ENCODE assay signal across 13 cellular contexts in genomic region chr5:134549714-134550113, GRCh38. TPM values are rescaled to one million over a fixed set of nuclear protein-coding genes. Genes with fewer than 3 reads are reported as not detected.
A peak's percentile ranks its signal among the peaks of the same experiment; 100 is the strongest.
DNase-seq lines count a peak whose midpoint lies in the region; ATAC-seq and TF ChIP-seq lines count a peak whose summit lies in the region.
"Had no signal": no experiment of that assay in that cellular context is flagged by ENCODE, and none has a peak within 500 bp of the region (broad histone marks: within the 10 kb centered on the region; RNA-seq: fewer than 3 reads in every experiment).

No MANE protein-coding gene starts in this region.

- no peak for TF ChIP-seq CTCF in heart left ventricle (IDR thresholded peaks at IDR 0.05)

- peak; percentile 57 for ATAC-seq in activated T-helper 17 cell treated with anti-CD3 and anti-CD28 coated beads, Interleukin-2, amount 50 U/mL, for 72 hours (replicated peaks)
- ATAC-seq in HG03139 (IDR thresholded peaks at IDR 0.05; ENCODE audit: unreplicated experiment) = no peak
- no peak for ATAC-seq in heart left ventricle
- ATAC-seq: esophagus mucosa had no signal

- H3K4me2 ChIP-seq in BLaER1 (peak overlapping the region; percentile 91), GM23248 (ENCODE audit: unreplicated experiment) (peak overlapping the region; percentile 57)

- in situ Hi-C loops in GM23248 (cut with MboI) = no loop called here

- H3K79me2 ChIP-seq in GM23248 (ENCODE audit: insufficient read depth) = peaks cover 22% of the 10 kb centered on the region

- H3K27me3 ChIP-seq in BLaER1 = no peaks in the 10 kb centered on the region
- H3K27me3 ChIP-seq in GM23248 (replicated peaks; ENCODE audit: insufficient read depth) = no peaks in the 10 kb centered on the region
- no peaks in the 10 kb centered on the region for H3K27me3 ChIP-seq in SJCRH30
- H3K27me3 ChIP-seq in heart left ventricle = no peaks in the 10 kb centered on the region

- H3K9me3 Mint-ChIP-seq in activated T-helper 17 cell treated with anti-CD3 and anti-CD28 coated beads, Interleukin-2, amount 50 U/mL, for 72 hours = no peaks in the 10 kb centered on the region

- H4K20me1 ChIP-seq in BLaER1 (no peaks in the 10 kb centered on the region), GM23248 (ENCODE audit: insufficient read depth) (no peaks in the 10 kb centered on the region)

- WGBS in GM23248 (ENCODE audit: low coverage in 1 of 2, low lambda C conversion rate in 2 of 2, missing lambda C conversion rate in 2 of 2), 2 experiments = 61 to 65% methylated on average over 3 of the region's 3 CpGs
- WGBS in heart left ventricle, 4 donors = 61 to 80% (median 70%) methylated on average over 3 of the region's 3 CpGs

- H3K9me3 ChIP-seq in BLaER1 = no peaks in the 10 kb centered on the region
- no peaks in the 10 kb centered on the region for H3K9me3 ChIP-seq in GM23248 (ENCODE audit: low read depth)
- no peaks in the 10 kb centered on the region for H3K9me3 ChIP-seq in SJCRH30 (replicated peaks)
- H3K9me3 ChIP-seq in heart left ventricle = no peaks in the 10 kb centered on the region

- H3K4me3 Mint-ChIP-seq in activated T-helper 17 cell treated with anti-CD3 and anti-CD28 coated beads, Interleukin-2, amount 50 U/mL, for 72 hours = peak overlapping the region; percentile 54

- DNase-seq in GM23248 = peak; percentile 92
- peak; percentile 61 for DNase-seq in glomerular visceral epithelial cell (ENCODE audit: extremely low spot score)
- DNase-seq in SJCRH30 = no peak
- DNase-seq in NCI-H187 treated with DMSO at 0.1 percent for 48 hours (lab: John Stamatoyannopoulos, UW) = no peak
- no peak for DNase-seq in heart left ventricle
- DNase-seq: NCI-H69; stimulated activated CD4-positive, alpha-beta T cell treated with anti-CD3 and anti-CD28 coated beads, Interleukin-12 subunit alpha, Interleukin-12 subunit beta, amount 100 ng/mL, for 4 hours; stimulated activated CD8-positive, alpha-beta memory T cell treated with anti-CD3 and anti-CD28 coated beads, Interleukin-4, amount 100 ng/mL, for 48 hours; T-helper 2 cell had no signal

- H3K27ac ChIP-seq in BLaER1 = peak overlapping the region; percentile 97
- H3K27ac ChIP-seq in GM23248 = peak overlapping the region; percentile 75
- no peak overlapping the region for H3K27ac ChIP-seq in SJCRH30
- peak overlapping the region in 3 of 12 donors; percentile 2 to 94 (median 94) for H3K27ac ChIP-seq in heart left ventricle

- intact Hi-C loops in heart left ventricle (cut with DNase I) = loop anchor here in 1 of 10 donors (2.0 kb wide), 1 partner anchor 21 kb away; no protein-coding TSS in a partner anchor

- peak overlapping the region; percentile 89 for H3K27ac Mint-ChIP-seq in activated T-helper 17 cell treated with anti-CD3 and anti-CD28 coated beads, Interleukin-2, amount 50 U/mL, for 72 hours

- H2AFZ ChIP-seq in GM23248 = no peak overlapping the region

- H3K36me3 Mint-ChIP-seq in activated T-helper 17 cell treated with anti-CD3 and anti-CD28 coated beads, Interleukin-2, amount 50 U/mL, for 72 hours (ENCODE audit: low read depth) = peaks cover 90% of the 10 kb centered on the region

- H3K4me3 ChIP-seq in BLaER1 (no peak overlapping the region), GM23248 (no peak overlapping the region), SJCRH30 (no peak overlapping the region), heart left ventricle (no peak overlapping the region)

- TF ChIP-seq POLR2A in heart left ventricle (IDR thresholded peaks at IDR 0.05) = no peak

- H3F3A ChIP-seq in GM23248 (ENCODE audit: insufficient read depth) = peaks cover 43% of the 10 kb centered on the region

- H3K4me1 ChIP-seq in BLaER1 = peaks cover 100% of the 10 kb centered on the region
- H3K4me1 ChIP-seq in GM23248 (ENCODE audit: insufficient read depth) = peaks cover 79% of the 10 kb centered on the region
- no peaks in the 10 kb centered on the region for H3K4me1 ChIP-seq in SJCRH30
- peaks cover 19 to 95% (median 80%) of the 10 kb centered on the region in 12 donors for H3K4me1 ChIP-seq in heart left ventricle

- H3K4me1 Mint-ChIP-seq in activated T-helper 17 cell treated with anti-CD3 and anti-CD28 coated beads, Interleukin-2, amount 50 U/mL, for 72 hours = peaks cover 41% of the 10 kb centered on the region

- peaks cover 32% of the 10 kb centered on the region for H3K36me3 ChIP-seq in BLaER1
- H3K36me3 ChIP-seq in GM23248 (ENCODE audit: low read depth) = no peaks in the 10 kb centered on the region
- H3K36me3 ChIP-seq in SJCRH30 = no peaks in the 10 kb centered on the region
- peaks cover 0 to 75% (median 58%) of the 10 kb centered on the region in 9 donors for H3K36me3 ChIP-seq in heart left ventricle

- H3K9ac ChIP-seq in BLaER1 (no peak overlapping the region; the same call in 1 of the 2 replicates), GM23248 (0 out of 2 replicates have a peak overlapping the region, but pooled peaks have one; percentile 45)

- no peaks in the 10 kb centered on the region for H3K9me2 ChIP-seq in GM23248 (ENCODE audit: insufficient read depth)

- no peaks in the 10 kb centered on the region for H3K27me3 Mint-ChIP-seq in activated T-helper 17 cell treated with anti-CD3 and anti-CD28 coated beads, Interleukin-2, amount 50 U/mL, for 72 hours

RNA-seq across cellular contexts. Expression of gene JADE2, which starts 24.2 kb away (rescaled TPM):
- total RNA-seq in GM23248 (2014; rRNA removed; shearing (Covaris generic)) = 18.0 and 20.9 TPM in 2 replicates
- polyA plus RNA-seq in GM23248 (2016; fragmentation: Nextera tagmentation; extraction: Ambion mirVana) (7.1 and 8.0 TPM in 2 replicates), heart left ventricle (10 to 100 TPM in 1 of 2 donors, 1 to 10 TPM in 1; 8.3 to 17.1 TPM)
- 10 to 100 TPM; 75.3 to 93.3 TPM for total RNA-seq in activated T-helper 17 cell treated with anti-CD3 and anti-CD28 coated beads, Interleukin-2, amount 50 U/mL, for 72 hours
- total RNA-seq in SJCRH30 (2014; rRNA removed; shearing (Covaris generic)) = 0.71 and 1.6 TPM in 2 replicates
- 10 to 100 TPM; 22.8 to 54.8 (median 33.9) TPM for total RNA-seq in heart left ventricle

Comparison
In these comparisons a context has a peak if more than half of its experiments do, and no peak if none do; other contexts are left out.
1. DNase-seq: peak in GM23248 (single experiment) and glomerular visceral epithelial cell (single experiment); none in SJCRH30 (0 of 2), NCI-H187 treated with DMSO at 0.1 percent for 48 hours (single experiment) and heart left ventricle (0 of 5).